In the genomic region with DNA sequence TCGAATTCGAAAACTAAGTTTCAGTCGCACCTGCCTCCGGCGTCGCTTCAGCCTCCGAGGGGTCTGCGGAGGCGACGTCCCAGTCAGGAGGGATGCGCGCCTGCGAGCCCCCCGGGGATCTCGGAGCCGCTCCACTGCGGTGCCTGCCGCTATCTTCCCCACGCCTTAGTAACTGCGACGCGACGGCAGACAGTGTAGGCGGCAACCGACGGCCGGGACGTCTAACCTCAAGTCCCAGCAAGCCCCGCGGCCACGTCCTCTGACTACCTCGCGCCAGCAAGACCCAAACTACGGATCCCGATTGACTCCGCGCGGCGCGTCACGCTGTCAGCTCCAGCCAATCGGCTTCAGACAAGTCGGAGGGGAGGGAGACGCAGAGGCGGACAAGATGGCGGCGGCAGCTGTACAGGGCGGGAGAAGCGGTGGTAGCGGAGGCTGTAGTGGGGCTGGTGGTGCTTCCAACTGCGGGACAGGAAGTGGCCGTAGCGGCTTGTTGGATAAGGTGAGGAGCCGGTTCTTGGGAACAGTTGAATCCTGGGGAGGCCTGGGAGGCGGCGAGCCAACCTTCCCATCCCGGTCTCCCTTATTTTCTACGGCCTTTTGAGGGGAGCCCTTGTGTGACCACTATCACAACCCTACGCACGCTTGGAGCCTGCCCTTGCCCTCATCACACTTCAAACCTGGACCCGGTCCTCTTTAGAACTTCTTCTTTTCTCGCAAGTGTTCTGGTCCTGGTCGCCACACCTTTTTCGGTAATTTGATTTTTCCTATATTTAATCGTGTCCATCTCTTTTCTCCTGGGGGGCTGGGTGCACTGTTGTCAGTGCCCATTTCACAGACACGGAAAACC, we compare ENCODE assay signal across 8 cellular contexts. TPM values are rescaled to one million over a fixed set of nuclear protein-coding genes. Genes with fewer than 3 reads are reported as not detected.
DNase-seq lines count a peak whose midpoint lies in the region; ATAC-seq, FAIRE-seq and TF ChIP-seq lines count a peak whose summit lies in the region.

Gene SPCS2, plus strand, starts transcription at position 369 of the 850 bp plus-strand sequence. Its CDS starts 20 bp downstream, at position 389.
A gene with protein sequence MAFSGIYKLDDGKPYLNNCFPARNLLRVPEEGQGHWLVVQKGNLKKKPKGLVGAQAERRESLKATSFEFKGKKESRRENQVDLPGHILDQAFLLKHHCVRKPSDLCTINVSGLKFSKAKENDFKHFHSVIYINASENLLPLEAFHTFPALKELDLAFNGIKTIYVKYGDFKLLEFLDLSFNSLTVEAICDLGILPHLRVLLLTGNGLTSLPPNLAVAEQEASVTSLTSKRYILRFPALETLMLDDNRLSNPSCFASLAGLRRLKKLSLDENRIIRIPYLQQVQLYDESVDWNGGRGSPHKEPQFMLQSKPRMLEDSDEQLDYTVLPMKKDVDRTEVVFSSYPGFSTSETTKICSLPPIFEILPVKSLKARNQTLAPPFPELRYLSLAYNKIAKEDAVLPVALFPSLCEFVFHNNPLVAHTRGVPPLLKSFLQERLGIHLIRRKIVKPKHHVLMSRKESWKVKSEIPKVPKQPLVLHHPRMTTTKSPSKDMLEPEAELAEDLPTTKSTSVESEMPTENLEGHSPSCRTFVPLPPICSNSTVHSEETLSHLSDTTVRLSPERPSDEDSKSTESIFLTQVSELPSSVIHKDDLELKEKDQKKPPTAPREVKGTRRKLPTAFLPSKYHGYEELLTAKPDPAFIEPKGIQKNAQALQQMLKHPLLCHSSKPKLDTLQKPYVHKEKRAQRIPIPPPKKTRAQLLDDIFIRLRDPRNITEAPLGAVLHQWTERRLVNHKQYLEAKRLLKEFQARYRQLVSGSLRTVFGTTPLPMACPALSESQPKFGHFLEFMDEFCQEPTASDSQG (minus strand): TSS at position 194 of the 850 bp plus-strand sequence. CDS start 8,213 bp downstream, outside the sequence.

- no peaks in the 10 kb centered on the region for H4K20me1 ChIP-seq in mammary epithelial cell (ENCODE audit: insufficient read depth, low read length)

- intact Hi-C loops in mammary epithelial cell (cut with micrococcal nuclease), result loop anchor here (1.0 to 2.0 kb wide), 2 partner anchors 20 to 39 kb away; partner anchors contain the start of gene NEU3

- H3K9ac ChIP-seq in mammary epithelial cell (ENCODE audit: insufficient read depth, low read length) (peak within 1 kb of the TSS; percentile 98), skeletal muscle tissue (ENCODE audit: low read depth in 1 of 3, low read length in 3 of 3) (peak within 1 kb of the TSS; percentile 96 to 97 (median 96))

- H3K4me3 ChIP-seq in A549 (peak within 1 kb of the TSS; percentile 80), mammary epithelial cell (replicated peaks in 1 of 3; ENCODE audit: insufficient read depth in 1 of 3, low read depth in 2 of 3, low read length in 3 of 3) (peak within 1 kb of the TSS; percentile 72 to 100 (median 99)), iPS-18c (ENCODE audit: insufficient read depth, low read depth, low read length) (peak within 1 kb of the TSS; percentile 72), skeletal muscle tissue (ENCODE audit: low read length in 3 of 3) (peak within 1 kb of the TSS; percentile 94 to 98 (median 95))

- no peak for TF ChIP-seq EP300 in A549 (IDR thresholded peaks at IDR 0.05)

- DNase-seq in A549 (ENCODE audit: low read depth in 1 of 2, low spot score in 1 of 2), result peak; percentile 97 to 99
- DNase-seq in NCI-H2171 treated with DMSO at 0.1 percent for 48 hours (lab: John Stamatoyannopoulos, UW), result peak; percentile 92
- DNase-seq in mammary epithelial cell, result peak; percentile 98

- H3K9me3 ChIP-seq in A549, result no peaks in the 10 kb centered on the region
- H3K9me3 ChIP-seq in mammary epithelial cell (replicated peaks; ENCODE audit: insufficient read depth, low read length), result no peaks in the 10 kb centered on the region
- no peaks in the 10 kb centered on the region for H3K9me3 ChIP-seq in iPS-18c (ENCODE audit: control insufficient read depth, insufficient read depth, low read length)
- no peaks in the 10 kb centered on the region for H3K9me3 ChIP-seq in skeletal muscle tissue (ENCODE audit: control insufficient read depth in 3 of 3, low read length in 3 of 3)

- H3K4me2 ChIP-seq in A549 (peak within 1 kb of the TSS; percentile 84), mammary epithelial cell (ENCODE audit: insufficient read depth, low read depth, low read length) (peak within 1 kb of the TSS; percentile 79)

- POLR2A ChIA-PET in A549 (lab: Yijun Ruan, JAX), result interaction anchor here (0.9 to 1.5 kb wide), 3 partner anchors 12 to 40 kb away, joined by 3 to 6 read pairs (median 4); partner anchors contain the start of gene NEU3

- H3K36me3 ChIP-seq in mammary epithelial cell (ENCODE audit: insufficient read depth, low read length), result peaks cover 2% of the 10 kb centered on the region
- H3K36me3 ChIP-seq in skeletal muscle tissue (ENCODE audit: control insufficient read depth in 3 of 3, insufficient read depth in 3 of 3, low read length in 3 of 3), result peaks cover 3 to 8% (median 6%) of the 10 kb centered on the region in 3 donors

- TSS peak; percentile 62 for BruUV-seq in mammary epithelial cell (replicated peaks; lab: Mats Ljungman, UMichigan)

- TF ChIP-seq POLR2A in A549 (IDR thresholded peaks at IDR 0.05; ENCODE audit: low read length), result peak; percentile 91

- TF ChIP-seq RAD21 in A549 (conservative IDR thresholded peaks at IDR 0.05 in 1 of 2, IDR thresholded peaks at IDR 0.05 in 1 of 2), result no peak

- under 1% methylated on average over 52 of the region's 66 CpGs for WGBS in A549 (ENCODE audit: missing lambda C conversion rate)
- 2% methylated on average over 38 of the region's 66 CpGs for WGBS in mammary epithelial cell (ENCODE audit: low coverage, missing lambda C conversion rate)

- TF ChIP-seq CTCF in A549 (IDR thresholded peaks at IDR 0.05), result no peak
- TF ChIP-seq CTCF in VCaP (conservative IDR thresholded peaks at IDR 0.05), result no peak
- TF ChIP-seq CTCF in mammary epithelial cell (conservative IDR thresholded peaks at IDR 0.05 in 1 of 2, IDR thresholded peaks at IDR 0.05 in 1 of 2; ENCODE audit: extremely low read depth in 1 of 2, insufficient read depth in 1 of 2, low read depth in 1 of 2, low read length in 2 of 2), result no peak

- peaks cover 62% of the 10 kb centered on the region for H3K79me2 ChIP-seq in mammary epithelial cell (ENCODE audit: insufficient read depth, low read length)

- H3K4me1 ChIP-seq in A549 (peaks cover 12% of the 10 kb centered on the region; the same call in 2 of the 3 replicates), mammary epithelial cell (ENCODE audit: insufficient read depth, low read length) (peaks cover 11% of the 10 kb centered on the region), skeletal muscle tissue (ENCODE audit: control insufficient read depth in 3 of 3, insufficient read depth in 3 of 3, low read length in 3 of 3) (peaks cover 16 to 23% (median 22%) of the 10 kb centered on the region in 3 donors)

- CTCF ChIA-PET in A549 (lab: Yijun Ruan, JAX), result interaction anchor here (0.6 to 2.0 kb wide), 6 partner anchors 11 to 1489 kb away, joined by 3 to 5 read pairs (median 3); no protein-coding TSS in a partner anchor
- CTCF ChIA-PET in mammary epithelial cell (lab: Charles Lee; ENCODE audit: low non-redundant PET), result no interaction called here

- H3K27me3 ChIP-seq in mammary epithelial cell (ENCODE audit: insufficient read depth, low read length) (no peaks in the 10 kb centered on the region), skeletal muscle tissue (ENCODE audit: control insufficient read depth in 3 of 3, insufficient read depth in 3 of 3, low read length in 3 of 3) (no peaks in the 10 kb centered on the region)

- H3K27ac ChIP-seq in A549 (peak within 1 kb of the TSS; percentile 87 to 91), VCaP (peak within 1 kb of the TSS; percentile 87), mammary epithelial cell (ENCODE audit: insufficient read depth, low read depth, low read length) (peak within 1 kb of the TSS; percentile 91), skeletal muscle tissue (ENCODE audit: low read depth, low read length) (peak within 1 kb of the TSS; percentile 90)

- peak within 1 kb of the TSS; percentile 96 for H2AFZ ChIP-seq in mammary epithelial cell (ENCODE audit: low read depth, low read length)

- peak; percentile 99 for ATAC-seq in A549
- peak; percentile 86 for ATAC-seq in GM18867 (IDR thresholded peaks at IDR 0.05; ENCODE audit: unreplicated experiment)
- peak; percentile 87 for ATAC-seq in HG03103 (IDR thresholded peaks at IDR 0.05; ENCODE audit: low read depth, unreplicated experiment)

- dilution Hi-C loops in mammary epithelial cell (cut with HindIII; ENCODE audit: low sequenced_read_pairs), result no loop called here

- in situ Hi-C loops in mammary epithelial cell (cut with MboI; ENCODE audit: low sequenced_read_pairs in 2 of 2), result no loop called here

- peak; percentile 83 for FAIRE-seq in A549 (lab: Jason Lieb, UNC)

TF ChIP-seq in A549, 52 proteins besides CTCF, POLR2A, EP300 and RAD21 (continues in another document):
- peak; percentile 88 for TF ChIP-seq KDM5A (IDR thresholded peaks at IDR 0.05)
- TF ChIP-seq MYC (IDR thresholded peaks at IDR 0.05; ENCODE audit: borderline replicate concordance, low read length), result peak; percentile 68; the same call in 1 of the 2 replicates
- TF ChIP-seq, protein P1, sequence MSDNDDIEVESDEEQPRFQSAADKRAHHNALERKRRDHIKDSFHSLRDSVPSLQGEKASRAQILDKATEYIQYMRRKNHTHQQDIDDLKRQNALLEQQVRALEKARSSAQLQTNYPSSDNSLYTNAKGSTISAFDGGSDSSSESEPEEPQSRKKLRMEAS (IDR thresholded peaks at IDR 0.05), result peak; percentile 91
- TF ChIP-seq NPAS2 (CRISPR knock-in tag; IDR thresholded peaks at IDR 0.05; ENCODE audit: borderline replicate concordance), result no peak
- TF ChIP-seq PHF8 (IDR thresholded peaks at IDR 0.05; ENCODE audit: borderline replicate concordance, low read depth), result peak; percentile 55

RNA-seq across cellular contexts. Expression of gene SPCS2, which starts in this region (rescaled TPM):
- polyA plus RNA-seq in A549 (2011; rRNA removed) (204 and 391 TPM in 2 replicates), A549 (2017; fragmentation: RNase III; extraction: RNeasy Plus Mini Kit Qiagen cat#74134 plus additional on column Dnase treatment) (233 to 315 TPM (median 269 TPM) in 3 replicates), mammary epithelial cell (54.6 TPM)
- polyA plus RNA-seq in A549 (2012; cell fraction: cytosol; rRNA removed), result 63.7 and 67.8 TPM in 2 replicates
- 18.3 and 51.6 TPM in 2 replicates for polyA plus RNA-seq in A549 (2012; cell fraction: nucleus; rRNA removed)
- 45.4 and 52.7 TPM in 2 replicates for polyA minus RNA-seq in A549 (2011; rRNA and poly(A)+ RNA removed)
- total RNA-seq in mammary epithelial cell (100 to 1,000 TPM in 1 of 2 donors, 10 to 100 TPM in 1; 14.0 to 122 TPM), skeletal muscle tissue (28.7 TPM)
- 83.2 TPM for polyA minus RNA-seq in mammary epithelial cell

RNA-seq across cellular contexts. Expression of the second gene that starts in this region (rescaled TPM):
- 10.6 and 12.7 TPM in 2 replicates for polyA plus RNA-seq in A549 (2011; rRNA removed)
- 5.5 and 5.6 TPM in 2 replicates for polyA plus RNA-seq in A549 (2012; cell fraction: cytosol; rRNA removed)
- polyA plus RNA-seq in A549 (2012; cell fraction: nucleus; rRNA removed), result 8.5 TPM in 2 replicates
- polyA plus RNA-seq in A549 (2017; fragmentation: RNase III; extraction: RNeasy Plus Mini Kit Qiagen cat#74134 plus additional on column Dnase treatment), result 5.1 to 6.6 TPM (median 6.1 TPM) in 3 replicates
- 36.2 and 42.8 TPM in 2 replicates for polyA minus RNA-seq in A549 (2011; rRNA and poly(A)+ RNA removed)
- total RNA-seq in mammary epithelial cell, result 10 to 100 TPM; 17.6 to 28.7 TPM
- polyA plus RNA-seq in mammary epithelial cell, result 5.7 TPM
- 43.4 TPM for polyA minus RNA-seq in mammary epithelial cell
- 4.2 TPM for total RNA-seq in skeletal muscle tissue

Comparison
In these comparisons a context has a peak if more than half of its experiments do, and no peak if none do; other contexts are left out.
1. Peak in every context shown above with its lines: DNase-seq, ATAC-seq, H3K4me3 ChIP-seq and H3K27ac ChIP-seq.